Comparison of ENCODE assay signal across 18 cellular contexts in genomic region chr3:11307830-11308432, GRCh38. TPM values are rescaled to one million over a fixed set of nuclear protein-coding genes. Genes with fewer than 3 reads are reported as not detected.
DNase-seq lines count a peak whose midpoint lies in the region; ATAC-seq and TF ChIP-seq lines count a peak whose summit lies in the region.
"Had no signal": no experiment of that assay in that cellular context is flagged by ENCODE, and none has a peak within 500 bp of the region (broad histone marks: within the 10 kb centered on the region; RNA-seq: fewer than 3 reads in every experiment).

No MANE protein-coding gene starts in this region.

- peaks cover 68% of the 10 kb centered on the region for H3K36me3 ChIP-seq in KOPT-K1 (ENCODE audit: insufficient read depth, low read length)
- H3K36me3 ChIP-seq: BE2C had no signal

- TF ChIP-seq CTCF in CD14-positive monocyte (IDR thresholded peaks at IDR 0.05) = no peak
- no peak for TF ChIP-seq CTCF in osteocyte (IDR thresholded peaks at IDR 0.05)

- intact Hi-C loops in CD14-positive monocyte (cut with micrococcal nuclease) (no loop called here), left cardiac atrium (cut with DNase I) (no loop called here), sciatic nerve (cut with DNase I) (no loop called here)

- H3K27ac Mint-ChIP-seq in CD14-positive monocyte = peak overlapping the region in 5 of 7 donors; percentile 33 to 82 (median 53)
- no peak overlapping the region for H3K27ac Mint-ChIP-seq in stimulated activated memory B cell treated with anti-CD40 and anti-IgM and Interleukin-4, amounts not matched to agents 10 μg/mL and 1 μg/mL and 100 μg/mL, for 72 hours
- no peak overlapping the region for H3K27ac Mint-ChIP-seq in osteocyte (ENCODE audit: unreplicated experiment)
- H3K27ac Mint-ChIP-seq: activated CD4-positive, alpha-beta T cell treated with anti-CD3 and anti-CD28 coated beads, Interleukin-2, amount 10 ng/mL, durations not matched to agents 24 days and 14 days had no signal

- H3K27me3 Mint-ChIP-seq in CD14-positive monocyte (ENCODE audit: low read depth in 3 of 3) (no peaks in the 10 kb centered on the region), osteocyte (ENCODE audit: unreplicated experiment) (no peaks in the 10 kb centered on the region)
- H3K27me3 Mint-ChIP-seq in stimulated activated memory B cell treated with anti-CD40 and anti-IgM and Interleukin-4, amounts not matched to agents 10 μg/mL and 1 μg/mL and 100 μg/mL, for 72 hours = no peaks in the 10 kb centered on the region
- H3K27me3 Mint-ChIP-seq: activated CD4-positive, alpha-beta T cell treated with anti-CD3 and anti-CD28 coated beads, Interleukin-2, amount 10 ng/mL, durations not matched to agents 24 days and 14 days; activated naive CD8-positive, alpha-beta T cell; activated T-cell treated with anti-CD3 and anti-CD28 coated beads, Interleukin-2, amount 50 U/mL, for 24 hours had no signal

- H3K4me1 Mint-ChIP-seq in CD14-positive monocyte (peaks cover 14% of the 10 kb centered on the region), osteocyte (ENCODE audit: unreplicated experiment) (peaks cover 6% of the 10 kb centered on the region)
- H3K4me1 Mint-ChIP-seq in stimulated activated memory B cell treated with anti-CD40 and anti-IgM and Interleukin-4, amounts not matched to agents 10 μg/mL and 1 μg/mL and 100 μg/mL, for 72 hours = peaks cover 24% of the 10 kb centered on the region

- H3K4me3 Mint-ChIP-seq in CD14-positive monocyte (no peak overlapping the region), osteocyte (ENCODE audit: unreplicated experiment) (no peak overlapping the region)
- no peak overlapping the region for H3K4me3 Mint-ChIP-seq in stimulated activated memory B cell treated with anti-CD40 and anti-IgM and Interleukin-4, amounts not matched to agents 10 μg/mL and 1 μg/mL and 100 μg/mL, for 72 hours
- H3K4me3 Mint-ChIP-seq: activated CD4-positive, alpha-beta T cell treated with anti-CD3 and anti-CD28 coated beads, Interleukin-2, amount 10 ng/mL, durations not matched to agents 24 days and 14 days; activated T-cell treated with anti-CD3 and anti-CD28 coated beads, Interleukin-2, amount 50 U/mL, for 24 hours had no signal

- DNase-seq in CD14-positive monocyte (ENCODE audit: low spot score) = no peak
- DNase-seq in left cardiac atrium = no peak
- no peak for DNase-seq in sciatic nerve (ENCODE audit: low spot score)
- DNase-seq in osteocyte (ENCODE audit: extremely low spot score, unreplicated experiment) = no peak
- DNase-seq: activated CD4-positive, alpha-beta T cell treated with anti-CD3 and anti-CD28 coated beads, Interleukin-2, amount 10 ng/mL, durations not matched to agents 24 days and 14 days; activated T-cell treated with anti-CD3 and anti-CD28 coated beads, Interleukin-2, amount 50 U/mL, for 24 hours; BE2C; effector CD4-positive, alpha-beta T cell; hypothalamus; kidney glomerular epithelial cell; NCI-H1930; NCI-H526 treated with DMSO at 0.1 percent for 48 hours had no signal

- ATAC-seq in left cardiac atrium (peak; percentile 41 to 44), sciatic nerve (peak; percentile 78), HG03175 (IDR thresholded peaks at IDR 0.05; ENCODE audit: unreplicated experiment) (no peak)
- ATAC-seq in stimulated activated memory B cell treated with anti-CD40 and anti-IgM and Interleukin-4, amounts not matched to agents 10 μg/mL and 1 μg/mL and 100 μg/mL, for 72 hours = no peak
- ATAC-seq: HCT116 had no signal

- H3K36me3 Mint-ChIP-seq in CD14-positive monocyte (peaks cover 80 to 99% of the 10 kb centered on the region in 2 donors), osteocyte (ENCODE audit: unreplicated experiment) (peaks cover 44% of the 10 kb centered on the region)
- H3K36me3 Mint-ChIP-seq in stimulated activated memory B cell treated with anti-CD40 and anti-IgM and Interleukin-4, amounts not matched to agents 10 μg/mL and 1 μg/mL and 100 μg/mL, for 72 hours = peaks cover 66% of the 10 kb centered on the region

- no peaks in the 10 kb centered on the region for H3K9me3 ChIP-seq in KOPT-K1 (ENCODE audit: insufficient read depth, low read length, poor library complexity, severe bottlenecking)
- H3K9me3 ChIP-seq: BE2C had no signal

- H3K27ac ChIP-seq in KOPT-K1 (ENCODE audit: low read depth, low read length, poor library complexity, severe bottlenecking) = peak overlapping the region; percentile 56
- H3K27ac ChIP-seq: SK-N-MC had no signal

- H3K9me3 Mint-ChIP-seq in CD14-positive monocyte (no peaks in the 10 kb centered on the region), osteocyte (ENCODE audit: unreplicated experiment) (no peaks in the 10 kb centered on the region)
- H3K9me3 Mint-ChIP-seq in stimulated activated memory B cell treated with anti-CD40 and anti-IgM and Interleukin-4, amounts not matched to agents 10 μg/mL and 1 μg/mL and 100 μg/mL, for 72 hours = no peaks in the 10 kb centered on the region
- H3K9me3 Mint-ChIP-seq: activated CD4-positive, alpha-beta T cell treated with anti-CD3 and anti-CD28 coated beads, Interleukin-2, amount 10 ng/mL, durations not matched to agents 24 days and 14 days; activated T-cell treated with anti-CD3 and anti-CD28 coated beads, Interleukin-2, amount 50 U/mL, for 24 hours had no signal

RNA-seq across cellular contexts. Expression of gene ATG7, which starts 35.7 kb away (rescaled TPM):
- polyA plus RNA-seq in CD14-positive monocyte = 100 to 1,000 TPM in 1 of 2 donors, 10 to 100 TPM in 1; 89.7 to 101 TPM
- 10 to 100 TPM; 21.7 to 22.8 TPM for total RNA-seq in left cardiac atrium
- 68.9 TPM for total RNA-seq in sciatic nerve
- 42.5 and 45.1 TPM in 2 replicates for total RNA-seq in osteocyte

Comparison
In these comparisons a context has a peak if more than half of its experiments do, and no peak if none do; other contexts are left out.
1. H3K27ac Mint-ChIP-seq: peak in CD14-positive monocyte (5 of 7); none in stimulated activated memory B cell treated with anti-CD40 and anti-IgM and Interleukin-4, amounts not matched to agents 10 μg/mL and 1 μg/mL and 100 μg/mL, for 72 hours (single experiment) and osteocyte (single experiment).
2. ATAC-seq: peak in left cardiac atrium (2 of 2) and sciatic nerve (single experiment); none in stimulated activated memory B cell treated with anti-CD40 and anti-IgM and Interleukin-4, amounts not matched to agents 10 μg/mL and 1 μg/mL and 100 μg/mL, for 72 hours (single experiment) and HG03175 (single experiment).